ENCODE assay signal across 8 cellular contexts in genomic region chr19:58409010-58409790, GRCh38. TPM values are rescaled to one million over a fixed set of nuclear protein-coding genes. Genes with fewer than 3 reads are reported as not detected.
DNase-seq lines count a peak whose midpoint lies in the region; ATAC-seq lines count a peak whose summit lies in the region.

No MANE protein-coding gene starts in this region.

- DNase-seq in COR-L47 (lab: John Stamatoyannopoulos, UW) (peak; percentile 32), MV-4-11 (lab: John Stamatoyannopoulos, UW) (peak; percentile 28), Right ventricle myocardium superior (no peak), posterior vena cava (ENCODE audit: low spot score) (peak; percentile 73), T-helper 9 cell (no peak)
- peak; percentile 18 for DNase-seq in activated T-cell treated with anti-CD3 and anti-CD28 coated beads, Interleukin-2, amount 50 U/mL, for 1 hour

- intact Hi-C loops in Right ventricle myocardium superior (cut with DNase I) = no loop called here
- intact Hi-C loops in posterior vena cava (cut with DNase I) = no loop called here

- peak; percentile 31 for ATAC-seq in GM21447 (IDR thresholded peaks at IDR 0.05; ENCODE audit: unreplicated experiment)
- peak; percentile 38 for ATAC-seq in Right ventricle myocardium superior (ENCODE audit: poor library complexity)
- ATAC-seq in HG02970 (IDR thresholded peaks at IDR 0.05; ENCODE audit: low FRiP score, unreplicated experiment) = no peak

RNA-seq across cellular contexts. Expression of gene ZNF584, which starts 0.8 kb away (rescaled TPM):
- total RNA-seq in Right ventricle myocardium superior (16.1 TPM), posterior vena cava (10 to 100 TPM in 1 of 2 donors, 1 to 10 TPM in 1; 7.3 to 11.7 TPM)

RNA-seq across cellular contexts. Expression of gene RNF225, which starts 13.7 kb away (rescaled TPM):
- total RNA-seq in Right ventricle myocardium superior = not detected
- not detected for total RNA-seq in posterior vena cava

RNA-seq across cellular contexts. Expression of gene RPS5, which starts 22.1 kb away (rescaled TPM):
- 481 TPM for total RNA-seq in Right ventricle myocardium superior
- total RNA-seq in posterior vena cava = 100 to 1,000 TPM; 714 to 768 TPM

RNA-seq across cellular contexts. Expression of gene ZNF837, which starts 28.4 kb away (rescaled TPM):
- total RNA-seq in Right ventricle myocardium superior (0.13 TPM), posterior vena cava (1 to 10 TPM in 1 of 2 donors, under 1 TPM in 1; 0.86 to 1.0 TPM)

RNA-seq across cellular contexts. Expression of gene ZNF132, which starts 30.8 kb away (rescaled TPM):
- total RNA-seq in Right ventricle myocardium superior (4.6 TPM), posterior vena cava (1 to 10 TPM; 2.9 to 3.8 TPM)

Comparison
In these comparisons a context has a peak if more than half of its experiments do, and no peak if none do; other contexts are left out.
1. DNase-seq: peak in COR-L47 (single experiment), MV-4-11 (single experiment), activated T-cell treated with anti-CD3 and anti-CD28 coated beads, Interleukin-2, amount 50 U/mL, for 1 hour (single experiment) and posterior vena cava (single experiment); none in Right ventricle myocardium superior (single experiment) and T-helper 9 cell (single experiment).